Comparison of ENCODE assay signal across 1 cellular context in genomic region chr6:168301648-168302398, GRCh38.
TF ChIP-seq lines count a peak whose summit lies in the region.

No MANE protein-coding gene starts in this region.

TF ChIP-seq in HepG2, 621 proteins besides CTCF, POLR2A, EP300 and RAD21 (continued from another document and continues in another):
- TF ChIP-seq SIX1 (CRISPR knock-in tag; IDR thresholded peaks at IDR 0.05; ENCODE audit: borderline replicate concordance) (0 out of 2 replicates have a peak, but pooled peaks have one; percentile 10), SNRNP70 (IDR thresholded peaks at IDR 0.05; ENCODE audit: low read depth, low read length) (no peak), ZNF513 (CRISPR knock-in tag; conservative IDR thresholded peaks at IDR 0.05) (no peak), ZNF510 (CRISPR knock-in tag; IDR thresholded peaks at IDR 0.05; ENCODE audit: low read depth) (no peak), FOXC1 (CRISPR knock-in tag; IDR thresholded peaks at IDR 0.05; ENCODE audit: borderline replicate concordance) (peak; percentile 71), ZBTB1 (CRISPR knock-in tag; IDR thresholded peaks at IDR 0.05; ENCODE audit: borderline replicate concordance) (no peak), ZNF614 (CRISPR knock-in tag; IDR thresholded peaks at IDR 0.05; ENCODE audit: borderline replicate concordance) (peak; percentile 78; the same call in 1 of the 2 replicates), CSRNP2 (CRISPR knock-in tag; conservative IDR thresholded peaks at IDR 0.05; ENCODE audit: low read depth) (no peak), ZNF3 (CRISPR knock-in tag; IDR thresholded peaks at IDR 0.05) (no peak; the same call in 1 of the 2 replicates), ZSCAN22 (CRISPR knock-in tag; IDR thresholded peaks at IDR 0.05) (no peak), KAT7 (CRISPR knock-in tag; IDR thresholded peaks at IDR 0.05; ENCODE audit: borderline replicate concordance) (peak; percentile 71; the same call in 1 of the 2 replicates), ZNF569 (CRISPR knock-in tag; IDR thresholded peaks at IDR 0.05; ENCODE audit: borderline replicate concordance) (no peak), TP53 (CRISPR knock-in tag; conservative IDR thresholded peaks at IDR 0.05) (no peak), TEAD3 (CRISPR knock-in tag; optimal IDR thresholded peaks at IDR 0.05; ENCODE audit: borderline replicate concordance) (no peak), ZBTB7A (CRISPR knock-in tag; IDR thresholded peaks at IDR 0.05) (no peak; the same call in 1 of the 2 replicates), REPIN1 (CRISPR knock-in tag; IDR thresholded peaks at IDR 0.05; ENCODE audit: borderline replicate concordance, low read depth) (no peak), SIN3A (IDR thresholded peaks at IDR 0.05; ENCODE audit: borderline replicate concordance, low read depth, low read length) (peak; percentile 37; the same call in 1 of the 2 replicates), ZNF562 (CRISPR knock-in tag; IDR thresholded peaks at IDR 0.05; ENCODE audit: borderline replicate concordance) (no peak), MEIS2 (CRISPR knock-in tag; IDR thresholded peaks at IDR 0.05) (peak; percentile 76; the same call in 1 of the 2 replicates), SMYD3 (CRISPR knock-in tag; IDR thresholded peaks at IDR 0.05) (no peak), ISX (CRISPR knock-in tag; conservative IDR thresholded peaks at IDR 0.05) (no peak), ZNF335 (CRISPR knock-in tag; IDR thresholded peaks at IDR 0.05) (no peak), SIN3B (IDR thresholded peaks at IDR 0.05; ENCODE audit: low read length) (no peak), BRCA1 (CRISPR knock-in tag; IDR thresholded peaks at IDR 0.05) (0 out of 2 replicates have a peak, but pooled peaks have one; percentile 30), MEIS1 (CRISPR knock-in tag; IDR thresholded peaks at IDR 0.05; ENCODE audit: borderline replicate concordance) (no peak), ZNF205 (CRISPR knock-in tag; IDR thresholded peaks at IDR 0.05) (no peak), BCL6 (CRISPR knock-in tag; IDR thresholded peaks at IDR 0.05) (peak; percentile 81), FOXA3 (CRISPR knock-in tag; IDR thresholded peaks at IDR 0.05) (peak; percentile 94), ZNF672 (CRISPR knock-in tag; IDR thresholded peaks at IDR 0.05) (no peak), ZNF775 (CRISPR knock-in tag; IDR thresholded peaks at IDR 0.05; ENCODE audit: borderline replicate concordance) (no peak), MTA3 (CRISPR knock-in tag; IDR thresholded peaks at IDR 0.05) (no peak), ZNF607 (CRISPR knock-in tag; IDR thresholded peaks at IDR 0.05; ENCODE audit: borderline replicate concordance) (no peak), TFE3 (CRISPR knock-in tag; IDR thresholded peaks at IDR 0.05) (peak; percentile 70), DMTF1 (CRISPR knock-in tag; IDR thresholded peaks at IDR 0.05) (no peak), TARDBP (CRISPR knock-in tag; IDR thresholded peaks at IDR 0.05) (peak; percentile 39; the same call in 1 of the 2 replicates), ZNF10 (CRISPR knock-in tag; IDR thresholded peaks at IDR 0.05; ENCODE audit: borderline replicate concordance, low read depth) (no peak), TCF7 (IDR thresholded peaks at IDR 0.05; ENCODE audit: low read depth) (peak; percentile 96), RORA (CRISPR knock-in tag; IDR thresholded peaks at IDR 0.05) (no peak), KDM1A (CRISPR knock-in tag; IDR thresholded peaks at IDR 0.05) (peak; percentile 60; the same call in 1 of the 2 replicates), ZFP37 (CRISPR knock-in tag; IDR thresholded peaks at IDR 0.05; ENCODE audit: borderline replicate concordance) (no peak), ZFP1 (CRISPR knock-in tag; IDR thresholded peaks at IDR 0.05) (peak; percentile 33; the same call in 1 of the 2 replicates), PHF20 (CRISPR knock-in tag; IDR thresholded peaks at IDR 0.05) (no peak), MZF1 (CRISPR knock-in tag; IDR thresholded peaks at IDR 0.05; ENCODE audit: borderline replicate concordance) (0 out of 2 replicates have a peak, but pooled peaks have one; percentile 34), ZNF720 (CRISPR knock-in tag; IDR thresholded peaks at IDR 0.05) (no peak), TOPORS (CRISPR knock-in tag; IDR thresholded peaks at IDR 0.05) (no peak), KDM6A (CRISPR knock-in tag; IDR thresholded peaks at IDR 0.05; ENCODE audit: low read depth) (peak; percentile 19; the same call in 1 of the 2 replicates)
- TF ChIP-seq, protein P1, sequence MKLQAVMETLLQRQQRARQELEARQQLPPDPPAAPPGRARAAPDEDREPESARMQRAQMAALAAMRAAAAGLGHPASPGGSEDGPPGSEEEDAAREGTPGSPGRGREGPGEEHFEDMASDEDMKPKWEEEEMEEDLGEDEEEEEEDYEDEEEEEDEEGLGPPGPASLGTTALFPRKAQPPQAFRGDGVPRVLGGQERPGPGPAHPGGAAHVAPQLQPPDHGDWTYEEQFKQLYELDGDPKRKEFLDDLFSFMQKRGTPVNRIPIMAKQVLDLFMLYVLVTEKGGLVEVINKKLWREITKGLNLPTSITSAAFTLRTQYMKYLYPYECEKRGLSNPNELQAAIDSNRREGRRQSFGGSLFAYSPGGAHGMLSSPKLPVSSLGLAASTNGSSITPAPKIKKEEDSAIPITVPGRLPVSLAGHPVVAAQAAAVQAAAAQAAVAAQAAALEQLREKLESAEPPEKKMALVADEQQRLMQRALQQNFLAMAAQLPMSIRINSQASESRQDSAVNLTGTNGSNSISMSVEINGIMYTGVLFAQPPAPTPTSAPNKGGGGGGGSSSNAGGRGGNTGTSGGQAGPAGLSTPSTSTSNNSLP (IDR thresholded peaks at IDR 0.05; ENCODE audit: low read depth, low read length), result no peak
- TF ChIP-seq, protein P2, sequence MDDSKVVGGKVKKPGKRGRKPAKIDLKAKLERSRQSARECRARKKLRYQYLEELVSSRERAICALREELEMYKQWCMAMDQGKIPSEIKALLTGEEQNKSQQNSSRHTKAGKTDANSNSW (CRISPR knock-in tag; IDR thresholded peaks at IDR 0.05; ENCODE audit: borderline replicate concordance), result no peak
- TF ChIP-seq, protein P3, sequence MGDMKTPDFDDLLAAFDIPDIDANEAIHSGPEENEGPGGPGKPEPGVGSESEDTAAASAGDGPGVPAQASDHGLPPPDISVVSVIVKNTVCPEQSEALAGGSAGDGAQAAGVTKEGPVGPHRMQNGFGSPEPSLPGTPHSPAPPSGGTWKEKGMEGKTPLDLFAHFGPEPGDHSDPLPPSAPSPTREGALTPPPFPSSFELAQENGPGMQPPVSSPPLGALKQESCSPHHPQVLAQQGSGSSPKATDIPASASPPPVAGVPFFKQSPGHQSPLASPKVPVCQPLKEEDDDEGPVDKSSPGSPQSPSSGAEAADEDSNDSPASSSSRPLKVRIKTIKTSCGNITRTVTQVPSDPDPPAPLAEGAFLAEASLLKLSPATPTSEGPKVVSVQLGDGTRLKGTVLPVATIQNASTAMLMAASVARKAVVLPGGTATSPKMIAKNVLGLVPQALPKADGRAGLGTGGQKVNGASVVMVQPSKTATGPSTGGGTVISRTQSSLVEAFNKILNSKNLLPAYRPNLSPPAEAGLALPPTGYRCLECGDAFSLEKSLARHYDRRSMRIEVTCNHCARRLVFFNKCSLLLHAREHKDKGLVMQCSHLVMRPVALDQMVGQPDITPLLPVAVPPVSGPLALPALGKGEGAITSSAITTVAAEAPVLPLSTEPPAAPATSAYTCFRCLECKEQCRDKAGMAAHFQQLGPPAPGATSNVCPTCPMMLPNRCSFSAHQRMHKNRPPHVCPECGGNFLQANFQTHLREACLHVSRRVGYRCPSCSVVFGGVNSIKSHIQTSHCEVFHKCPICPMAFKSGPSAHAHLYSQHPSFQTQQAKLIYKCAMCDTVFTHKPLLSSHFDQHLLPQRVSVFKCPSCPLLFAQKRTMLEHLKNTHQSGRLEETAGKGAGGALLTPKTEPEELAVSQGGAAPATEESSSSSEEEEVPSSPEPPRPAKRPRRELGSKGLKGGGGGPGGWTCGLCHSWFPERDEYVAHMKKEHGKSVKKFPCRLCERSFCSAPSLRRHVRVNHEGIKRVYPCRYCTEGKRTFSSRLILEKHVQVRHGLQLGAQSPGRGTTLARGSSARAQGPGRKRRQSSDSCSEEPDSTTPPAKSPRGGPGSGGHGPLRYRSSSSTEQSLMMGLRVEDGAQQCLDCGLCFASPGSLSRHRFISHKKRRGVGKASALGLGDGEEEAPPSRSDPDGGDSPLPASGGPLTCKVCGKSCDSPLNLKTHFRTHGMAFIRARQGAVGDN (CRISPR knock-in tag; IDR thresholded peaks at IDR 0.05), result peak; percentile 83
- TF ChIP-seq, protein P4, sequence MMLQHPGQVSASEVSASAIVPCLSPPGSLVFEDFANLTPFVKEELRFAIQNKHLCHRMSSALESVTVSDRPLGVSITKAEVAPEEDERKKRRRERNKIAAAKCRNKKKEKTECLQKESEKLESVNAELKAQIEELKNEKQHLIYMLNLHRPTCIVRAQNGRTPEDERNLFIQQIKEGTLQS (CRISPR knock-in tag; IDR thresholded peaks at IDR 0.05), result peak; percentile 14; the same call in 1 of the 2 replicates
- TF ChIP-seq, protein P5, sequence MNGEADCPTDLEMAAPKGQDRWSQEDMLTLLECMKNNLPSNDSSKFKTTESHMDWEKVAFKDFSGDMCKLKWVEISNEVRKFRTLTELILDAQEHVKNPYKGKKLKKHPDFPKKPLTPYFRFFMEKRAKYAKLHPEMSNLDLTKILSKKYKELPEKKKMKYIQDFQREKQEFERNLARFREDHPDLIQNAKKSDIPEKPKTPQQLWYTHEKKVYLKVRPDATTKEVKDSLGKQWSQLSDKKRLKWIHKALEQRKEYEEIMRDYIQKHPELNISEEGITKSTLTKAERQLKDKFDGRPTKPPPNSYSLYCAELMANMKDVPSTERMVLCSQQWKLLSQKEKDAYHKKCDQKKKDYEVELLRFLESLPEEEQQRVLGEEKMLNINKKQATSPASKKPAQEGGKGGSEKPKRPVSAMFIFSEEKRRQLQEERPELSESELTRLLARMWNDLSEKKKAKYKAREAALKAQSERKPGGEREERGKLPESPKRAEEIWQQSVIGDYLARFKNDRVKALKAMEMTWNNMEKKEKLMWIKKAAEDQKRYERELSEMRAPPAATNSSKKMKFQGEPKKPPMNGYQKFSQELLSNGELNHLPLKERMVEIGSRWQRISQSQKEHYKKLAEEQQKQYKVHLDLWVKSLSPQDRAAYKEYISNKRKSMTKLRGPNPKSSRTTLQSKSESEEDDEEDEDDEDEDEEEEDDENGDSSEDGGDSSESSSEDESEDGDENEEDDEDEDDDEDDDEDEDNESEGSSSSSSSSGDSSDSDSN (CRISPR knock-in tag; IDR thresholded peaks at IDR 0.05), result peak; percentile 69
- TF ChIP-seq, protein P6, sequence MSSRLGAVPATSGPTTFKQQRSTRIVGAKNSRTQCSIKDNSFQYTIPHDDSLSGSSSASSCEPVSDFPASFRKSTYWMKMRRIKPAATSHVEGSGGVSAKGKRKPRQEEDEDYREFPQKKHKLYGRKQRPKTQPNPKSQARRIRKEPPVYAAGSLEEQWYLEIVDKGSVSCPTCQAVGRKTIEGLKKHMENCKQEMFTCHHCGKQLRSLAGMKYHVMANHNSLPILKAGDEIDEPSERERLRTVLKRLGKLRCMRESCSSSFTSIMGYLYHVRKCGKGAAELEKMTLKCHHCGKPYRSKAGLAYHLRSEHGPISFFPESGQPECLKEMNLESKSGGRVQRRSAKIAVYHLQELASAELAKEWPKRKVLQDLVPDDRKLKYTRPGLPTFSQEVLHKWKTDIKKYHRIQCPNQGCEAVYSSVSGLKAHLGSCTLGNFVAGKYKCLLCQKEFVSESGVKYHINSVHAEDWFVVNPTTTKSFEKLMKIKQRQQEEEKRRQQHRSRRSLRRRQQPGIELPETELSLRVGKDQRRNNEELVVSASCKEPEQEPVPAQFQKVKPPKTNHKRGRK (CRISPR knock-in tag; IDR thresholded peaks at IDR 0.05), result no peak
